Comparison of ENCODE assay signal across 28 cellular contexts in genomic region chr2:150625741-150626140, GRCh38.
"Had no signal": no experiment of that assay in that cellular context is flagged by ENCODE, and none has a peak within 500 bp of the region (broad histone marks: within the 10 kb centered on the region; RNA-seq: fewer than 3 reads in every experiment).

No MANE protein-coding gene starts in this region.

- ATAC-seq: activated CD4-positive, alpha-beta T cell treated with anti-CD3 and anti-CD28 coated beads for 36 hours had no signal

- H3K27me3 ChIP-seq: Peyer's patch, SJCRH30 had no signal

- H3K9me3 ChIP-seq: Peyer's patch, SJCRH30, SK-N-SH had no signal

- H3K9me3 Mint-ChIP-seq: activated CD4-positive, alpha-beta memory T cell treated with anti-CD3 and anti-CD28 coated beads, Interleukin-2, amount 10 ng/mL, durations not matched to agents 7 days and 5 days; activated naive CD4-positive, alpha-beta T cell treated with anti-CD3 and anti-CD28 coated beads for 36 hours; activated T-helper 17 cell treated with anti-CD3 and anti-CD28 coated beads, Interleukin-2, amount 50 U/mL, for 72 hours had no signal

- H3K4me3 ChIP-seq: Peyer's patch, SJCRH30 had no signal

- H3K27ac ChIP-seq: Peyer's patch, RWPE1, VCaP had no signal

- H3K27me3 Mint-ChIP-seq: activated CD4-positive, alpha-beta memory T cell treated with anti-CD3 and anti-CD28 coated beads, Interleukin-2, amount 10 ng/mL, durations not matched to agents 7 days and 5 days; activated CD4-positive, alpha-beta T cell treated with anti-CD3 and anti-CD28 coated beads for 36 hours; activated naive CD8-positive, alpha-beta T cell; activated T-helper 17 cell treated with anti-CD3 and anti-CD28 coated beads, Interleukin-2, amount 50 U/mL, for 72 hours had no signal

- H3K27ac Mint-ChIP-seq: activated CD4-positive, alpha-beta memory T cell treated with anti-CD3 and anti-CD28 coated beads, Interleukin-2, amount 10 ng/mL, durations not matched to agents 7 days and 5 days; activated naive CD4-positive, alpha-beta T cell treated with anti-CD3 and anti-CD28 coated beads for 36 hours; activated naive CD8-positive, alpha-beta T cell; activated T-helper 17 cell treated with anti-CD3 and anti-CD28 coated beads, Interleukin-2, amount 50 U/mL, for 72 hours had no signal

- DNase-seq: activated CD4-positive, alpha-beta memory T cell treated with anti-CD3 and anti-CD28 coated beads, Interleukin-2, amount 10 ng/mL, durations not matched to agents 7 days and 5 days; activated CD4-positive, alpha-beta T cell treated with anti-CD3 and anti-CD28 coated beads for 36 hours; activated CD4-positive, alpha-beta T cell treated with anti-CD3 and anti-CD28 coated beads, Interleukin-2, amount 50 U/mL, for 1 hour; activated gamma-delta T cell; activated naive CD4-positive, alpha-beta T cell treated with anti-CD3 and anti-CD28 coated beads for 36 hours; activated T-cell treated with anti-CD3 and anti-CD28 coated beads for 4 hours; activated T-cell treated with anti-CD3 and anti-CD28 coated beads, Interleukin-2, amount 50 U/mL, for 48 hours; amygdala; central memory CD4-positive, alpha-beta T cell; Kasumi-1; NCI-H1092; NCI-H1417; NCI-H1930; NCI-H2171; NCI-H2227 treated with DMSO at 0.1 percent for 48 hours; NCI-H446 treated with DMSO at 0.1 percent for 48 hours; NCI-H524 treated with DMSO at 0.1 percent for 48 hours; NCI-H774; OCI-M1; Peyer's patch; Right ventricle myocardium superior; SJCRH30; SK-N-SH; T-helper 1 cell had no signal

- H3K36me3 ChIP-seq: Peyer's patch, SJCRH30 had no signal

- H3K4me1 ChIP-seq: Peyer's patch had no signal

- H3K9ac ChIP-seq: SK-N-SH had no signal

- H3K4me3 Mint-ChIP-seq: activated CD4-positive, alpha-beta memory T cell treated with anti-CD3 and anti-CD28 coated beads, Interleukin-2, amount 10 ng/mL, durations not matched to agents 7 days and 5 days; activated CD4-positive, alpha-beta T cell treated with anti-CD3 and anti-CD28 coated beads for 36 hours; activated naive CD4-positive, alpha-beta T cell treated with anti-CD3 and anti-CD28 coated beads for 36 hours; activated naive CD8-positive, alpha-beta T cell; activated T-helper 17 cell treated with anti-CD3 and anti-CD28 coated beads, Interleukin-2, amount 50 U/mL, for 72 hours had no signal

- H3K4me2 ChIP-seq: SK-N-SH had no signal

- H3K4me1 Mint-ChIP-seq: activated CD4-positive, alpha-beta memory T cell treated with anti-CD3 and anti-CD28 coated beads, Interleukin-2, amount 10 ng/mL, durations not matched to agents 7 days and 5 days; activated CD4-positive, alpha-beta T cell treated with anti-CD3 and anti-CD28 coated beads for 36 hours; activated T-helper 17 cell treated with anti-CD3 and anti-CD28 coated beads, Interleukin-2, amount 50 U/mL, for 72 hours had no signal

- H3K9me2 ChIP-seq: SK-N-SH had no signal

- H3K36me3 Mint-ChIP-seq: activated naive CD8-positive, alpha-beta T cell had no signal
